In the genomic region with DNA sequence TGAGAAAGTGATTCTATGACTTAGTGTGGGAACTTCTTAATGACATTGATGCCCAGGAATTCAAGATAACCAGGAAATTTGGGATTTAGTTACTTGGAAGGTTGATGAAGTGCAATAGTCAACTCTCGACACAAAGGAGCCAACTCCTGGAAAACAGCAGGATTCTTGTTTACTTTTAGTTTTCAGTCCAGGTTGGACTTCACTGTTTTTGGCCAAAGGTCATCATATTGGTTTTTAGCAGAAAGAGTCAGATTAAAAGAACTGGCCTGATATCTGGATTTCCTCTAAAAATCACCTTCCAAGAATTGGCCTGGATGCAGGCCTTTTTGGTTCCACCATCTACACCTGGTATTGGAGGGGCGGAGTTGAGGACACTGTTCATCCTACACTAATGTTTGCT, we compare ENCODE assay signal across 8 cellular contexts.
"Had no signal": no experiment of that assay in that cellular context is flagged by ENCODE, and none has a peak within 500 bp of the region (broad histone marks: within the 10 kb centered on the region; RNA-seq: fewer than 3 reads in every experiment).

No MANE protein-coding gene starts in this region.

- H3K9me3 ChIP-seq: HAP-1 had no signal

- DNase-seq: GM23248, GOT3, H7, HFFc6, IMR-90 had no signal

- H3K9me3 Mint-ChIP-seq: HFFc6 had no signal

- H3K4me3 ChIP-seq: GM23248, HAP-1 had no signal

- H2AFZ ChIP-seq: GM23248 had no signal

- H3K27ac Mint-ChIP-seq: HFFc6 had no signal

- H3K27ac ChIP-seq: GM23248, HL-60 had no signal

- H3K4me3 Mint-ChIP-seq: HFFc6 had no signal

- H3K36me3 ChIP-seq: HAP-1 had no signal

- H3K9ac ChIP-seq: GM23248 had no signal

- ATAC-seq: HCT116 had no signal
